27 cellular contexts compared by ENCODE assay signal in genomic region chr3:114651555-114651954, GRCh38.
"Had no signal": no experiment of that assay in that cellular context is flagged by ENCODE, and none has a peak within 500 bp of the region (broad histone marks: within the 10 kb centered on the region; RNA-seq: fewer than 3 reads in every experiment).

No MANE protein-coding gene starts in this region.

- H3K4me1 Mint-ChIP-seq: activated CD4-positive, alpha-beta T cell treated with anti-CD3 and anti-CD28 coated beads, Interleukin-2, amount 10 ng/mL, durations not matched to agents 7 days and 5 days; activated CD8-positive, alpha-beta memory T cell treated with anti-CD3 and anti-CD28 coated beads, Interleukin-2, amount 10 ng/mL, durations not matched to agents 7 days and 5 days; activated naive CD4-positive, alpha-beta T cell treated with anti-CD3 and anti-CD28 coated beads, Interleukin-2, amount 10 ng/mL, durations not matched to agents 7 days and 5 days had no signal

- H3K27me3 Mint-ChIP-seq: activated CD4-positive, alpha-beta T cell treated with anti-CD3 and anti-CD28 coated beads, Interleukin-2, amount 10 ng/mL, durations not matched to agents 7 days and 5 days; activated CD8-positive, alpha-beta memory T cell treated with anti-CD3 and anti-CD28 coated beads, Interleukin-2, amount 10 ng/mL, durations not matched to agents 7 days and 5 days; activated CD8-positive, alpha-beta T cell treated with anti-CD3 and anti-CD28 coated beads for 36 hours; activated naive CD4-positive, alpha-beta T cell treated with anti-CD3 and anti-CD28 coated beads, Interleukin-2, amount 10 ng/mL, durations not matched to agents 7 days and 5 days; activated naive CD8-positive, alpha-beta T cell treated with anti-CD3 and anti-CD28 coated beads, Interleukin-2, amount 50 U/mL, for 24 hours; brain; dendritic cell treated with granulocyte-macrophage colony-stimulating factor and Interleukin-4, amounts not matched to agents 40 ng/mL and 50 ng/mL, for 4 days; natural killer cell treated with Interleukin-12 subunit alpha and Interleukin-12 subunit beta and Interleukin-15 and Interleukin-18, amount 100 ng/mL, for 72 hours; progenitor cell of endocrine pancreas; stimulated activated naive CD8-positive, alpha-beta T cell treated with anti-CD3 and anti-CD28 coated beads, Interleukin-15, amount 100 ng/mL, for 72 hours had no signal

- H3K9me3 Mint-ChIP-seq: activated CD8-positive, alpha-beta T cell treated with anti-CD3 and anti-CD28 coated beads for 36 hours; activated naive CD4-positive, alpha-beta T cell treated with anti-CD3 and anti-CD28 coated beads, Interleukin-2, amount 10 ng/mL, durations not matched to agents 7 days and 5 days; dendritic cell treated with granulocyte-macrophage colony-stimulating factor and Interleukin-4, amounts not matched to agents 40 ng/mL and 50 ng/mL, for 4 days; natural killer cell treated with Interleukin-12 subunit alpha and Interleukin-12 subunit beta and Interleukin-15 and Interleukin-18, amount 100 ng/mL, for 72 hours; stimulated activated naive CD8-positive, alpha-beta T cell treated with anti-CD3 and anti-CD28 coated beads, Interleukin-15, amount 100 ng/mL, for 72 hours had no signal

- H3K4me3 Mint-ChIP-seq: activated CD4-positive, alpha-beta T cell treated with anti-CD3 and anti-CD28 coated beads, Interleukin-2, amount 10 ng/mL, durations not matched to agents 7 days and 5 days; activated CD8-positive, alpha-beta memory T cell treated with anti-CD3 and anti-CD28 coated beads, Interleukin-2, amount 10 ng/mL, durations not matched to agents 7 days and 5 days; activated CD8-positive, alpha-beta T cell treated with anti-CD3 and anti-CD28 coated beads for 36 hours; activated naive CD4-positive, alpha-beta T cell treated with anti-CD3 and anti-CD28 coated beads, Interleukin-2, amount 10 ng/mL, durations not matched to agents 7 days and 5 days; activated naive CD8-positive, alpha-beta T cell treated with anti-CD3 and anti-CD28 coated beads, Interleukin-2, amount 50 U/mL, for 24 hours; dendritic cell treated with granulocyte-macrophage colony-stimulating factor and Interleukin-4, amounts not matched to agents 40 ng/mL and 50 ng/mL, for 4 days; natural killer cell treated with Interleukin-12 subunit alpha and Interleukin-12 subunit beta and Interleukin-15 and Interleukin-18, amount 100 ng/mL, for 72 hours; stimulated activated naive CD8-positive, alpha-beta T cell treated with anti-CD3 and anti-CD28 coated beads, Interleukin-15, amount 100 ng/mL, for 72 hours had no signal

- H3K27ac ChIP-seq: WERI-Rb-1 had no signal

- ATAC-seq: activated CD8-positive, alpha-beta memory T cell treated with anti-CD3 and anti-CD28 coated beads, Interleukin-2, amount 10 ng/mL, durations not matched to agents 7 days and 5 days; activated CD8-positive, alpha-beta T cell treated with anti-CD3 and anti-CD28 coated beads for 36 hours; activated naive CD8-positive, alpha-beta T cell treated with anti-CD3 and anti-CD28 coated beads, Interleukin-2, amount 50 U/mL, for 24 hours; natural killer cell treated with Interleukin-12 subunit alpha and Interleukin-12 subunit beta and Interleukin-15 and Interleukin-18, amount 100 ng/mL, for 72 hours; stimulated activated naive CD8-positive, alpha-beta T cell treated with anti-CD3 and anti-CD28 coated beads, Interleukin-15, amount 100 ng/mL, for 72 hours had no signal

- H3K4me3 ChIP-seq: lung, skin epidermis, tibial nerve had no signal

- H3K36me3 ChIP-seq: tibial nerve, WERI-Rb-1 had no signal

- FAIRE-seq: endometrium, TTC549 had no signal

- DNase-seq: activated CD4-positive, alpha-beta T cell treated with anti-CD3 and anti-CD28 coated beads, Interleukin-2, amount 10 ng/mL, durations not matched to agents 7 days and 5 days; activated CD4-positive, CD25-positive, alpha-beta regulatory T cell treated with anti-CD3 and anti-CD28 coated beads, Interleukin-2, amount 50 U/mL, for 72 hours; activated CD8-positive, alpha-beta memory T cell treated with anti-CD3 and anti-CD28 coated beads, Interleukin-2, amount 10 ng/mL, durations not matched to agents 7 days and 5 days; activated CD8-positive, alpha-beta T cell treated with anti-CD3 and anti-CD28 coated beads for 36 hours; activated effector memory CD4-positive, alpha-beta T cell treated with anti-CD3 and anti-CD28 coated beads, Interleukin-2, amount 50 U/mL, for 16 hours; activated naive CD4-positive, alpha-beta T cell treated with anti-CD3 and anti-CD28 coated beads, Interleukin-2, amount 10 ng/mL, durations not matched to agents 7 days and 5 days; activated naive CD8-positive, alpha-beta T cell treated with anti-CD3 and anti-CD28 coated beads, Interleukin-2, amount 50 U/mL, for 24 hours; activated T-cell treated with anti-CD3 and anti-CD28 coated beads for 4 hours; aorta; caudate nucleus; effector CD4-positive, alpha-beta T cell; erythroblast; foreskin melanocyte; glutamatergic neuron; stimulated activated CD4-positive, alpha-beta T cell treated with anti-CD3 and anti-CD28 coated beads, Interleukin-1b, Interleukin-23, amount 100 ng/mL, for 48 hours; stimulated activated naive CD8-positive, alpha-beta T cell treated with anti-CD3 and anti-CD28 coated beads, Interleukin-15, amount 100 ng/mL, for 72 hours; T-helper 1 cell; WERI-Rb-1 had no signal

- H3K27ac Mint-ChIP-seq: activated CD4-positive, alpha-beta T cell treated with anti-CD3 and anti-CD28 coated beads, Interleukin-2, amount 10 ng/mL, durations not matched to agents 7 days and 5 days; activated CD8-positive, alpha-beta memory T cell treated with anti-CD3 and anti-CD28 coated beads, Interleukin-2, amount 10 ng/mL, durations not matched to agents 7 days and 5 days; activated CD8-positive, alpha-beta T cell treated with anti-CD3 and anti-CD28 coated beads for 36 hours; activated naive CD4-positive, alpha-beta T cell treated with anti-CD3 and anti-CD28 coated beads, Interleukin-2, amount 10 ng/mL, durations not matched to agents 7 days and 5 days; dendritic cell treated with granulocyte-macrophage colony-stimulating factor and Interleukin-4, amounts not matched to agents 40 ng/mL and 50 ng/mL, for 4 days; natural killer cell treated with Interleukin-12 subunit alpha and Interleukin-12 subunit beta and Interleukin-15 and Interleukin-18, amount 100 ng/mL, for 72 hours; progenitor cell of endocrine pancreas; stimulated activated naive CD8-positive, alpha-beta T cell treated with anti-CD3 and anti-CD28 coated beads, Interleukin-15, amount 100 ng/mL, for 72 hours had no signal

- H3K9me3 ChIP-seq: tibial nerve had no signal

- H3K27me3 ChIP-seq: tibial nerve had no signal

- H3K36me3 Mint-ChIP-seq: activated naive CD4-positive, alpha-beta T cell treated with anti-CD3 and anti-CD28 coated beads, Interleukin-2, amount 10 ng/mL, durations not matched to agents 7 days and 5 days; brain; natural killer cell treated with Interleukin-12 subunit alpha and Interleukin-12 subunit beta and Interleukin-15 and Interleukin-18, amount 100 ng/mL, for 72 hours had no signal
